Comparison of ENCODE assay signal across 31 cellular contexts in genomic region chr2:129201636-129202035, GRCh38.
"Had no signal": no experiment of that assay in that cellular context is flagged by ENCODE, and none has a peak within 500 bp of the region (broad histone marks: within the 10 kb centered on the region; RNA-seq: fewer than 3 reads in every experiment).

No MANE protein-coding gene starts in this region.

- H3K27me3 ChIP-seq: brain microvascular endothelial cell, MG63 had no signal

- H3K36me3 ChIP-seq: brain microvascular endothelial cell, MG63, WERI-Rb-1 had no signal

- H2AFZ ChIP-seq: PC-9 had no signal

- H3K4me3 ChIP-seq: MG63, PC-9 had no signal

- H3K9me3 Mint-ChIP-seq: activated naive CD4-positive, alpha-beta T cell treated with anti-CD3 and anti-CD28 coated beads, Interleukin-2, amount 10 ng/mL, durations not matched to agents 7 days and 5 days; activated naive CD8-positive, alpha-beta T cell treated with anti-CD3 and anti-CD28 coated beads, Interleukin-2, amount 50 U/mL, for 24 hours had no signal

- H3K27ac ChIP-seq: brain microvascular endothelial cell, PC-9, RWPE1, WERI-Rb-1 had no signal

- H3K27me3 Mint-ChIP-seq: activated CD4-positive, alpha-beta memory T cell treated with anti-CD3 and anti-CD28 coated beads, Interleukin-2, amount 10 ng/mL, durations not matched to agents 7 days and 5 days; activated CD8-positive, alpha-beta memory T cell treated with anti-CD3 and anti-CD28 coated beads, Interleukin-2, amount 10 ng/mL, durations not matched to agents 7 days and 5 days; activated naive CD4-positive, alpha-beta T cell treated with anti-CD3 and anti-CD28 coated beads, Interleukin-2, amount 10 ng/mL, durations not matched to agents 7 days and 5 days; activated naive CD8-positive, alpha-beta T cell; activated naive CD8-positive, alpha-beta T cell treated with anti-CD3 and anti-CD28 coated beads, Interleukin-2, amount 50 U/mL, for 24 hours had no signal

- H3K4me1 Mint-ChIP-seq: activated CD4-positive, alpha-beta memory T cell treated with anti-CD3 and anti-CD28 coated beads, Interleukin-2, amount 10 ng/mL, durations not matched to agents 7 days and 5 days; activated CD8-positive, alpha-beta memory T cell treated with anti-CD3 and anti-CD28 coated beads, Interleukin-2, amount 10 ng/mL, durations not matched to agents 7 days and 5 days; activated naive CD4-positive, alpha-beta T cell treated with anti-CD3 and anti-CD28 coated beads, Interleukin-2, amount 10 ng/mL, durations not matched to agents 7 days and 5 days; activated naive CD8-positive, alpha-beta T cell treated with anti-CD3 and anti-CD28 coated beads, Interleukin-2, amount 50 U/mL, for 24 hours had no signal

- ATAC-seq: activated CD8-positive, alpha-beta memory T cell treated with anti-CD3 and anti-CD28 coated beads, Interleukin-2, amount 10 ng/mL, durations not matched to agents 7 days and 5 days; activated naive CD8-positive, alpha-beta T cell treated with anti-CD3 and anti-CD28 coated beads, Interleukin-2, amount 50 U/mL, for 24 hours; Right ventricle myocardium inferior had no signal

- H3K9me3 ChIP-seq: MG63 had no signal

- H3K4me2 ChIP-seq: PC-9 had no signal

- H3K27ac Mint-ChIP-seq: activated CD4-positive, alpha-beta memory T cell treated with anti-CD3 and anti-CD28 coated beads, Interleukin-2, amount 10 ng/mL, durations not matched to agents 7 days and 5 days; activated CD8-positive, alpha-beta memory T cell treated with anti-CD3 and anti-CD28 coated beads, Interleukin-2, amount 10 ng/mL, durations not matched to agents 7 days and 5 days; activated naive CD4-positive, alpha-beta T cell treated with anti-CD3 and anti-CD28 coated beads, Interleukin-2, amount 10 ng/mL, durations not matched to agents 7 days and 5 days; activated naive CD8-positive, alpha-beta T cell; activated naive CD8-positive, alpha-beta T cell treated with anti-CD3 and anti-CD28 coated beads, Interleukin-2, amount 50 U/mL, for 24 hours had no signal

- H3K4me3 Mint-ChIP-seq: activated CD4-positive, alpha-beta memory T cell treated with anti-CD3 and anti-CD28 coated beads, Interleukin-2, amount 10 ng/mL, durations not matched to agents 7 days and 5 days; activated CD8-positive, alpha-beta memory T cell treated with anti-CD3 and anti-CD28 coated beads, Interleukin-2, amount 10 ng/mL, durations not matched to agents 7 days and 5 days; activated naive CD4-positive, alpha-beta T cell treated with anti-CD3 and anti-CD28 coated beads, Interleukin-2, amount 10 ng/mL, durations not matched to agents 7 days and 5 days; activated naive CD8-positive, alpha-beta T cell; activated naive CD8-positive, alpha-beta T cell treated with anti-CD3 and anti-CD28 coated beads, Interleukin-2, amount 50 U/mL, for 24 hours had no signal

- H3K36me3 Mint-ChIP-seq: activated CD8-positive, alpha-beta memory T cell treated with anti-CD3 and anti-CD28 coated beads, Interleukin-2, amount 10 ng/mL, durations not matched to agents 7 days and 5 days; activated naive CD4-positive, alpha-beta T cell treated with anti-CD3 and anti-CD28 coated beads, Interleukin-2, amount 10 ng/mL, durations not matched to agents 7 days and 5 days; activated naive CD8-positive, alpha-beta T cell had no signal

- FAIRE-seq: RCC 7860 had no signal

- DNase-seq: activated CD4-positive, alpha-beta memory T cell treated with anti-CD3 and anti-CD28 coated beads, Interleukin-2, amount 10 ng/mL, durations not matched to agents 7 days and 5 days; activated CD4-positive, alpha-beta T cell treated with anti-CD3 and anti-CD28 coated beads for 1 hour; activated CD4-positive, alpha-beta T cell treated with anti-CD3 and anti-CD28 coated beads for 48 hours; activated CD4-positive, CD25-positive, alpha-beta regulatory T cell; activated CD8-positive, alpha-beta memory T cell treated with anti-CD3 and anti-CD28 coated beads for 24 hours; activated CD8-positive, alpha-beta memory T cell treated with anti-CD3 and anti-CD28 coated beads, Interleukin-2, amount 10 ng/mL, durations not matched to agents 7 days and 5 days; activated CD8-positive, alpha-beta memory T cell treated with anti-CD3 and anti-CD28 coated beads, Interleukin-2, amount 50 U/mL, for 48 hours; activated effector memory CD4-positive, alpha-beta T cell treated with Interleukin-2 at 50 U/mL for 16 hours; activated naive CD4-positive, alpha-beta T cell treated with anti-CD3 and anti-CD28 coated beads, Interleukin-2, amount 10 ng/mL, durations not matched to agents 7 days and 5 days; activated naive CD8-positive, alpha-beta T cell treated with anti-CD3 and anti-CD28 coated beads, Interleukin-2, amount 50 U/mL, for 24 hours; activated T-cell treated with anti-CD3 and anti-CD28 coated beads, Interleukin-2, amount 50 U/mL, for 48 hours; anterior cingulate cortex; brain microvascular endothelial cell; central memory CD4-positive, alpha-beta T cell; Kasumi-1; MG63; MV-4-11; NCI-H1092; NCI-H1436 treated with DMSO at 0.1 percent for 48 hours; NCI-H1694 treated with DMSO at 0.1 percent for 48 hours; NCI-H2029; NCI-H345; NCI-H524 treated with DMSO at 0.1 percent for 48 hours; PC-9; SIG-M5; T1000; WERI-Rb-1 had no signal
